ENCODE assay signal across 20 cellular contexts in the genomic region with DNA sequence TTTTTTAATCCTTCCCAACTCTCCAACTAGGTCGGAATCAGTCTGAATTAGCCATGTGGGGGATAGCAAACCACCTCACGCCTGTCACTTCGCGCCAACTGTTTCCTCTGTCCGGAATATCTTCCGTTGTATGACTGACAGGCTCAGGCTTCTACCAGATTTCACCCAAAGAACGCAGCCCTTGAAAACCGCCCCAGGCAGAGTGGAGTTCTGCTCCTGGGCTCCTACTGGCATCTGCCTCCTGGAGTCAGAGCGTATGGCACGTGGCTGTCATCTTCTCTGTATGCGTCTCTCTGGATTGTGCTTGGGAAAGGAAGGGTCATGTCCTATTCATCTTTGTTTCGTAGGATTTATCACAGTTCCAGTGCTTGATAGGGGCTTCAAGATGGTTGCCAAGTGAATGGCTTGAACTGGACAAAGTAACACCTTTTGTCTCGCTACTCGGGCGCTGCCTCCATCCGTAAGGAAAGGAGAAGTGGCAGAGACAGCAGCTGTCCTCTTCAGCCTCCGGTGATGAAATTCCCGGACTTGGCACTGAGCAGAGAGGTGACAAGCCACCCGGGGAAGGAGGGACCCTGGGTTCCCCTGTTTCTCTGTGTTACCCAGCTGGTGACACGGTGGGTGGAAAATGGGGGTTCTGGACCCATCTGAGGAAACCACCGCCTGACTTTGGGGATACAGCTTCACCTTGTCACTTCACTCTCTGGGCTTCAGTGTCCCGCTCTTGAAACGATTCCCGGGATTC. TPM values are rescaled to one million over a fixed set of nuclear protein-coding genes. Genes with fewer than 3 reads are reported as not detected.
DNase-seq lines count a peak whose midpoint lies in the region; ATAC-seq, FAIRE-seq and TF ChIP-seq lines count a peak whose summit lies in the region.
"Had no signal": no experiment of that assay in that cellular context is flagged by ENCODE, and none has a peak within 500 bp of the region (broad histone marks: within the 10 kb centered on the region; RNA-seq: fewer than 3 reads in every experiment).

No MANE protein-coding gene starts in this region.

- H3K4me2 ChIP-seq in HepG2 (ENCODE audit: low read depth, low read length), result no peak overlapping the region
- H3K4me2 ChIP-seq: KMS-11 had no signal

- TF ChIP-seq CTCF in HepG2 (CRISPR knock-in tag; IDR thresholded peaks at IDR 0.05) (no peak), right lobe of liver (IDR thresholded peaks at IDR 0.05) (no peak)

- H3K9ac ChIP-seq in HepG2 (ENCODE audit: insufficient read depth, low read depth, low read length), result no peak overlapping the region
- H3K9ac ChIP-seq: GM23248, KMS-11 had no signal

- H3K4me1 ChIP-seq in HepG2 (ENCODE audit: insufficient read depth, low read length), result no peaks in the 10 kb centered on the region
- no peaks in the 10 kb centered on the region for H3K4me1 ChIP-seq in right lobe of liver
- peaks cover 0 to under 1% of the 10 kb centered on the region in 2 donors for H3K4me1 ChIP-seq in naive thymus-derived CD4-positive, alpha-beta T cell (ENCODE audit: control insufficient read depth in 2 of 2, insufficient read depth in 2 of 2, low read length in 2 of 2)
- H3K4me1 ChIP-seq: ascending aorta had no signal

- H3K27ac ChIP-seq in HepG2 (ENCODE audit: extremely low read length, insufficient read depth, low read length) (no peak overlapping the region), right lobe of liver (no peak overlapping the region)
- H3K27ac ChIP-seq in naive thymus-derived CD4-positive, alpha-beta T cell (ENCODE audit: low read depth, low read length), result no peak overlapping the region
- H3K27ac ChIP-seq: ascending aorta, GM23248, KMS-11, thoracic aorta had no signal

- peak; percentile 26; the same call in 1 of the 3 replicates for ATAC-seq in HepG2
- no peak for ATAC-seq in right lobe of liver
- peak; percentile 34 for ATAC-seq in naive thymus-derived CD4-positive, alpha-beta T cell
- ATAC-seq: activated CD8-positive, alpha-beta T cell treated with anti-CD3 and anti-CD28 coated beads for 36 hours; heart left ventricle; left ventricle myocardium superior; stimulated activated effector memory CD8-positive, alpha-beta T cell treated with anti-CD3 and anti-CD28 coated beads, Interleukin-12 subunit alpha, Interleukin-12 subunit beta, amount 100 ng/mL, for 72 hours had no signal

- FAIRE-seq in HepG2 (lab: Jason Lieb, UNC), result no peak

- no peak overlapping the region for H3K4me3 Mint-ChIP-seq in naive thymus-derived CD4-positive, alpha-beta T cell
- H3K4me3 Mint-ChIP-seq: activated CD8-positive, alpha-beta T cell treated with anti-CD3 and anti-CD28 coated beads for 36 hours; activated naive CD4-positive, alpha-beta T cell treated with anti-CD3 and anti-CD28 coated beads, Interleukin-2, amount 10 ng/mL, durations not matched to agents 7 days and 5 days; activated T-cell treated with anti-CD3 and anti-CD28 coated beads, Interleukin-2, amount 50 U/mL, for 24 hours; stimulated activated effector memory CD8-positive, alpha-beta T cell treated with anti-CD3 and anti-CD28 coated beads, Interleukin-12 subunit alpha, Interleukin-12 subunit beta, amount 100 ng/mL, for 72 hours; T-helper 2 cell treated with Interferon-gamma antibody and Interleukin-4, amounts not matched to agents 5 μg/mL and 100 μg/mL, for 36 hours had no signal

- no peak for TF ChIP-seq RAD21 in HepG2 (CRISPR knock-in tag; IDR thresholded peaks at IDR 0.05)

- H3K4me1 Mint-ChIP-seq in naive thymus-derived CD4-positive, alpha-beta T cell, result peaks cover 0 to 10% (median 6%) of the 10 kb centered on the region in 7 donors
- H3K4me1 Mint-ChIP-seq: activated naive CD4-positive, alpha-beta T cell treated with anti-CD3 and anti-CD28 coated beads, Interleukin-2, amount 10 ng/mL, durations not matched to agents 7 days and 5 days had no signal

- H3K27ac Mint-ChIP-seq in naive thymus-derived CD4-positive, alpha-beta T cell, result peak overlapping the region in 1 of 9 donors; percentile 71
- H3K27ac Mint-ChIP-seq: activated CD8-positive, alpha-beta T cell treated with anti-CD3 and anti-CD28 coated beads for 36 hours; activated naive CD4-positive, alpha-beta T cell treated with anti-CD3 and anti-CD28 coated beads, Interleukin-2, amount 10 ng/mL, durations not matched to agents 7 days and 5 days; activated T-cell treated with anti-CD3 and anti-CD28 coated beads, Interleukin-2, amount 50 U/mL, for 24 hours; stimulated activated effector memory CD8-positive, alpha-beta T cell treated with anti-CD3 and anti-CD28 coated beads, Interleukin-12 subunit alpha, Interleukin-12 subunit beta, amount 100 ng/mL, for 72 hours; T-helper 2 cell treated with Interferon-gamma antibody and Interleukin-4, amounts not matched to agents 5 μg/mL and 100 μg/mL, for 36 hours had no signal

- CTCF ChIA-PET in HepG2 (lab: Yijun Ruan, JAX; ENCODE audit: low intra/inter-chr PET ratio, low total read pairs), result no interaction called here
- CTCF ChIA-PET in naive thymus-derived CD4-positive, alpha-beta T cell (lab: Charles Lee), result interaction anchor here (1.0 kb wide), 1 partner anchor 45 kb away, joined by 3 read pairs; no protein-coding TSS in a partner anchor

- in situ Hi-C loops in HepG2 (cut with HindIII; ENCODE audit: extremely low pct_ligation_motif_present, low pct_unique_long_range_greater_than_20kb), result no loop called here

- H3K79me2 ChIP-seq in HepG2 (ENCODE audit: insufficient read depth, low read length), result no peaks in the 10 kb centered on the region

- intact Hi-C loops in HepG2 (cut with micrococcal nuclease; ENCODE audit: unreplicated experiment) (no loop called here), right lobe of liver (cut with DNase I) (no loop called here)
- intact Hi-C loops in naive thymus-derived CD4-positive, alpha-beta T cell (cut with micrococcal nuclease), result no loop called here

- H2AFZ ChIP-seq in HepG2 (ENCODE audit: low read length), result no peak overlapping the region
- H2AFZ ChIP-seq: GM23248 had no signal

- TF ChIP-seq POLR2A in HepG2 (IDR thresholded peaks at IDR 0.05; ENCODE audit: insufficient read depth in 1 of 2, low read depth in 2 of 2, low read length in 2 of 2), result no peak
- TF ChIP-seq POLR2A in right lobe of liver (IDR thresholded peaks at IDR 0.05), result no peak

- TF ChIP-seq EP300 in HepG2 (IDR thresholded peaks at IDR 0.05; ENCODE audit: low read depth in 2 of 2, low read length in 2 of 2), result no peak
- no peak for TF ChIP-seq EP300 in HepG2 (CRISPR knock-in tag; IDR thresholded peaks at IDR 0.05; ENCODE audit: borderline replicate concordance)

- H3K27me3 ChIP-seq in HepG2 (ENCODE audit: control insufficient read depth in 1 of 2, insufficient read depth in 2 of 2, low read length in 2 of 2) (peaks cover 1 to 34% of the 10 kb centered on the region in 2 experiments; a peak in 3 of 5 replicates), right lobe of liver (no peaks in the 10 kb centered on the region)
- no peaks in the 10 kb centered on the region for H3K27me3 ChIP-seq in naive thymus-derived CD4-positive, alpha-beta T cell (ENCODE audit: control insufficient read depth in 2 of 2, insufficient read depth in 2 of 2, low read length in 2 of 2)
- H3K27me3 ChIP-seq: ascending aorta, heart left ventricle had no signal

- no TSS peak for BruUV-seq in HepG2 (replicated peaks; lab: Mats Ljungman, UMichigan)

- DNase-seq in HepG2 (ENCODE audit: low spot score) (no peak), right lobe of liver (no peak), NCI-H524 (lab: John Stamatoyannopoulos, UW) (peak; percentile 85 to 92), NCI-H2081 treated with DMSO at 0.1 percent for 48 hours (lab: John Stamatoyannopoulos, UW) (no peak), hippocampal formation (lab: John Stamatoyannopoulos, UW) (no peak)
- no peak for DNase-seq in naive thymus-derived CD4-positive, alpha-beta T cell
- DNase-seq in activated naive CD4-positive, alpha-beta T cell treated with Interleukin-2 at 50 U/mL for 16 hours, result no peak
- DNase-seq: activated CD4-positive, CD25-positive, alpha-beta regulatory T cell; activated CD8-positive, alpha-beta T cell treated with anti-CD3 and anti-CD28 coated beads for 36 hours; activated naive CD4-positive, alpha-beta T cell treated with anti-CD3 and anti-CD28 coated beads, Interleukin-2, amount 10 ng/mL, durations not matched to agents 7 days and 5 days; activated T-cell treated with anti-CD3 and anti-CD28 coated beads, Interleukin-2, amount 50 U/mL, for 24 hours; GM23248; heart left ventricle; left ventricle myocardium superior; nucleus accumbens had no signal

- no peaks in the 10 kb centered on the region for H3K9me3 ChIP-seq in HepG2 (ENCODE audit: low read length)
- no peaks in the 10 kb centered on the region for H3K9me3 ChIP-seq in right lobe of liver
- no peaks in the 10 kb centered on the region for H3K9me3 ChIP-seq in naive thymus-derived CD4-positive, alpha-beta T cell (ENCODE audit: control insufficient read depth in 2 of 3, low read length in 3 of 3)
- H3K9me3 ChIP-seq: ascending aorta, heart left ventricle, thoracic aorta had no signal

- POLR2A ChIA-PET in HepG2 (lab: Yijun Ruan, JAX), result no interaction called here
- POLR2A ChIA-PET in naive thymus-derived CD4-positive, alpha-beta T cell (lab: Charles Lee), result interaction anchor here (2.0 kb wide), 1 partner anchor 14 kb away, joined by 7 read pairs; no protein-coding TSS in a partner anchor

- H3K4me3 ChIP-seq in HepG2 (replicated peaks in 1 of 3; ENCODE audit: insufficient read depth in 1 of 3, low read depth in 2 of 3, low read length in 3 of 3) (no peak overlapping the region), right lobe of liver (no peak overlapping the region)
- no peak overlapping the region for H3K4me3 ChIP-seq in naive thymus-derived CD4-positive, alpha-beta T cell (ENCODE audit: low read length)
- H3K4me3 ChIP-seq: ascending aorta, GM23248, heart left ventricle, thoracic aorta had no signal

- no peaks in the 10 kb centered on the region for H4K20me1 ChIP-seq in HepG2 (ENCODE audit: insufficient read depth, low read length)

- 41% methylated on average over 22 of the region's 24 CpGs for WGBS in HepG2 (ENCODE audit: low lambda C conversion rate)
- WGBS in right lobe of liver (ENCODE audit: insufficient coverage, low coverage, low lambda C conversion rate, missing lambda C conversion rate), result 80% methylated on average over 22 of the region's 24 CpGs

- peaks cover 0 to 2% (median 0%) of the 10 kb centered on the region in 11 donors for H3K9me3 Mint-ChIP-seq in naive thymus-derived CD4-positive, alpha-beta T cell
- H3K9me3 Mint-ChIP-seq: activated CD8-positive, alpha-beta T cell treated with anti-CD3 and anti-CD28 coated beads for 36 hours; activated naive CD4-positive, alpha-beta T cell treated with anti-CD3 and anti-CD28 coated beads, Interleukin-2, amount 10 ng/mL, durations not matched to agents 7 days and 5 days; activated T-cell treated with anti-CD3 and anti-CD28 coated beads, Interleukin-2, amount 50 U/mL, for 24 hours; stimulated activated effector memory CD8-positive, alpha-beta T cell treated with anti-CD3 and anti-CD28 coated beads, Interleukin-12 subunit alpha, Interleukin-12 subunit beta, amount 100 ng/mL, for 72 hours; T-helper 2 cell treated with Interferon-gamma antibody and Interleukin-4, amounts not matched to agents 5 μg/mL and 100 μg/mL, for 36 hours had no signal

- H3K27me3 Mint-ChIP-seq in naive thymus-derived CD4-positive, alpha-beta T cell, result no peaks in the 10 kb centered on the region
- H3K27me3 Mint-ChIP-seq: activated CD8-positive, alpha-beta T cell treated with anti-CD3 and anti-CD28 coated beads for 36 hours; activated T-cell treated with anti-CD3 and anti-CD28 coated beads, Interleukin-2, amount 50 U/mL, for 24 hours had no signal

- peaks cover 1 to 20% (median 3%) of the 10 kb centered on the region in 5 donors for H3K36me3 Mint-ChIP-seq in naive thymus-derived CD4-positive, alpha-beta T cell
- H3K36me3 Mint-ChIP-seq: activated naive CD4-positive, alpha-beta T cell treated with anti-CD3 and anti-CD28 coated beads, Interleukin-2, amount 10 ng/mL, durations not matched to agents 7 days and 5 days; stimulated activated effector memory CD8-positive, alpha-beta T cell treated with anti-CD3 and anti-CD28 coated beads, Interleukin-12 subunit alpha, Interleukin-12 subunit beta, amount 100 ng/mL, for 72 hours had no signal

- H3K36me3 ChIP-seq in HepG2 (replicated peaks in 1 of 2; ENCODE audit: control insufficient read depth in 1 of 2, insufficient read depth in 2 of 2, low read length in 2 of 2) (no peaks in the 10 kb centered on the region), right lobe of liver (no peaks in the 10 kb centered on the region)
- peaks cover 0 to 3% (median 0%) of the 10 kb centered on the region in 3 experiments for H3K36me3 ChIP-seq in naive thymus-derived CD4-positive, alpha-beta T cell (ENCODE audit: control insufficient read depth in 2 of 3, insufficient read depth in 3 of 3, low read length in 3 of 3)
- H3K36me3 ChIP-seq: ascending aorta, thoracic aorta had no signal

RNA-seq across cellular contexts. Expression of gene KIAA0513, which starts 13.8 kb away (rescaled TPM):
- total RNA-seq in HepG2 (2016; rRNA removed; fragmentation: Illumina TruSeq; extraction: Trizol), result 1.5 and 1.8 TPM in 2 replicates
- total RNA-seq in HepG2 (2016; cell fraction: cytosol; rRNA removed; fragmentation: Illumina TruSeq; extraction: Trizol; ENCODE audit: low read depth), result 0.62 and 0.91 TPM in 2 replicates
- total RNA-seq in HepG2 (2016; cell fraction: insoluble cytoplasmic fraction; rRNA removed; fragmentation: Illumina TruSeq; extraction: Trizol), result 1.5 and 1.7 TPM in 2 replicates
- 0.99 and 1.1 TPM in 2 replicates for total RNA-seq in HepG2 (2016; cell fraction: membrane; rRNA removed; fragmentation: Illumina TruSeq; extraction: Trizol)
- 0.75 and 1.6 TPM in 2 replicates for total RNA-seq in HepG2 (2016; cell fraction: nucleus; rRNA removed; fragmentation: Illumina TruSeq; extraction: Trizol)
- 1.8 and 2.4 TPM in 2 replicates for polyA plus RNA-seq in HepG2 (2011; rRNA removed)
- polyA plus RNA-seq in HepG2 (2011; cell fraction: cytosol; rRNA removed), result 1.6 and 2.3 TPM in 2 replicates
- 6.1 and 6.2 TPM in 2 replicates for polyA plus RNA-seq in HepG2 (2011; cell fraction: nucleus; rRNA removed)
- 1.6 and 2.5 TPM in 2 replicates for polyA plus RNA-seq in HepG2 (2012)
- polyA plus RNA-seq in HepG2 (2016; cell fraction: cytosol; fragmentation: Illumina TruSeq; extraction: Trizol; ENCODE audit: low read depth), result 0.47 and 1.2 TPM in 2 replicates
- polyA plus RNA-seq in HepG2 (2016; cell fraction: insoluble cytoplasmic fraction; fragmentation: Illumina TruSeq; extraction: Trizol; ENCODE audit: low read depth), result 1.3 and 1.5 TPM in 2 replicates
- polyA plus RNA-seq in HepG2 (2016; cell fraction: membrane; fragmentation: Illumina TruSeq; extraction: Trizol; ENCODE audit: low read depth), result 0.90 and 1.2 TPM in 2 replicates
- polyA plus RNA-seq in HepG2 (2016; cell fraction: nucleus; fragmentation: Illumina TruSeq; extraction: Trizol; ENCODE audit: insufficient read depth, low read depth), result 1.4 and 2.0 TPM in 2 replicates
- polyA minus RNA-seq in HepG2 (2011; rRNA and poly(A)+ RNA removed; ENCODE audit: low replicate concordance), result 1.2 and 3.4 TPM in 2 replicates
- 0.99 and 1.8 TPM in 2 replicates for polyA minus RNA-seq in HepG2 (2011; cell fraction: cytosol; rRNA and poly(A)+ RNA removed)
- 3.6 and 5.5 TPM in 2 replicates for polyA minus RNA-seq in HepG2 (2011; cell fraction: nucleus; rRNA and poly(A)+ RNA removed)
- total RNA-seq in right lobe of liver, result 1 to 10 TPM; 2.6 to 7.4 (median 4.7) TPM
- 10 to 100 TPM in 4 of 5 experiments, 1 to 10 TPM in 1; 9.5 to 28.9 (median 15.1) TPM for total RNA-seq in naive thymus-derived CD4-positive, alpha-beta T cell
- 1 to 10 TPM; 6.9 to 7.9 TPM for polyA plus RNA-seq in naive thymus-derived CD4-positive, alpha-beta T cell

RNA-seq across cellular contexts. Expression of gene ZDHHC7, which starts 30.0 kb away (rescaled TPM):
- 39.6 and 46.8 TPM in 2 replicates for total RNA-seq in HepG2 (2016; rRNA removed; fragmentation: Illumina TruSeq; extraction: Trizol)
- total RNA-seq in HepG2 (2016; cell fraction: cytosol; rRNA removed; fragmentation: Illumina TruSeq; extraction: Trizol; ENCODE audit: low read depth), result 7.0 and 8.2 TPM in 2 replicates
- total RNA-seq in HepG2 (2016; cell fraction: insoluble cytoplasmic fraction; rRNA removed; fragmentation: Illumina TruSeq; extraction: Trizol), result 36.4 and 48.1 TPM in 2 replicates
- 31.2 and 33.2 TPM in 2 replicates for total RNA-seq in HepG2 (2016; cell fraction: membrane; rRNA removed; fragmentation: Illumina TruSeq; extraction: Trizol)
- 34.5 and 37.8 TPM in 2 replicates for total RNA-seq in HepG2 (2016; cell fraction: nucleus; rRNA removed; fragmentation: Illumina TruSeq; extraction: Trizol)
- 67.6 and 79.2 TPM in 2 replicates for polyA plus RNA-seq in HepG2 (2011; rRNA removed)
- 96.7 and 128 TPM in 2 replicates for polyA plus RNA-seq in HepG2 (2011; cell fraction: cytosol; rRNA removed)
- 127 and 132 TPM in 2 replicates for polyA plus RNA-seq in HepG2 (2011; cell fraction: nucleus; rRNA removed)
- polyA plus RNA-seq in HepG2 (2012), result 56.5 and 63.5 TPM in 2 replicates
- 4.1 and 4.9 TPM in 2 replicates for polyA plus RNA-seq in HepG2 (2016; cell fraction: cytosol; fragmentation: Illumina TruSeq; extraction: Trizol; ENCODE audit: low read depth)
- 35.0 and 37.7 TPM in 2 replicates for polyA plus RNA-seq in HepG2 (2016; cell fraction: insoluble cytoplasmic fraction; fragmentation: Illumina TruSeq; extraction: Trizol; ENCODE audit: low read depth)
- 18.0 and 19.5 TPM in 2 replicates for polyA plus RNA-seq in HepG2 (2016; cell fraction: membrane; fragmentation: Illumina TruSeq; extraction: Trizol; ENCODE audit: low read depth)
- 57.2 and 68.7 TPM in 2 replicates for polyA plus RNA-seq in HepG2 (2016; cell fraction: nucleus; fragmentation: Illumina TruSeq; extraction: Trizol; ENCODE audit: insufficient read depth, low read depth)
- polyA minus RNA-seq in HepG2 (2011; rRNA and poly(A)+ RNA removed; ENCODE audit: low replicate concordance), result 49.1 and 145 TPM in 2 replicates
- 43.3 and 54.9 TPM in 2 replicates for polyA minus RNA-seq in HepG2 (2011; cell fraction: cytosol; rRNA and poly(A)+ RNA removed)
- polyA minus RNA-seq in HepG2 (2011; cell fraction: nucleus; rRNA and poly(A)+ RNA removed), result 53.7 and 58.9 TPM in 2 replicates
- 10 to 100 TPM; 10.7 to 27.5 (median 19.0) TPM for total RNA-seq in right lobe of liver
- 10 to 100 TPM; 31.7 to 62.2 (median 33.4) TPM for total RNA-seq in naive thymus-derived CD4-positive, alpha-beta T cell
- 10 to 100 TPM; 33.2 to 47.7 TPM for polyA plus RNA-seq in naive thymus-derived CD4-positive, alpha-beta T cell

Comparison
In these comparisons a context has a peak if more than half of its experiments do, and no peak if none do; other contexts are left out.
1. ATAC-seq: peak in HepG2 (single experiment) and naive thymus-derived CD4-positive, alpha-beta T cell (single experiment); none in right lobe of liver (0 of 4).
2. DNase-seq: peak in NCI-H524 (2 of 2); none in HepG2 (single experiment), right lobe of liver (0 of 3), naive thymus-derived CD4-positive, alpha-beta T cell (0 of 9), NCI-H2081 treated with DMSO at 0.1 percent for 48 hours (single experiment), hippocampal formation (0 of 2) and activated naive CD4-positive, alpha-beta T cell treated with Interleukin-2 at 50 U/mL for 16 hours (single experiment).